ENCODE assay signal across 1 cellular context in the genomic region with DNA sequence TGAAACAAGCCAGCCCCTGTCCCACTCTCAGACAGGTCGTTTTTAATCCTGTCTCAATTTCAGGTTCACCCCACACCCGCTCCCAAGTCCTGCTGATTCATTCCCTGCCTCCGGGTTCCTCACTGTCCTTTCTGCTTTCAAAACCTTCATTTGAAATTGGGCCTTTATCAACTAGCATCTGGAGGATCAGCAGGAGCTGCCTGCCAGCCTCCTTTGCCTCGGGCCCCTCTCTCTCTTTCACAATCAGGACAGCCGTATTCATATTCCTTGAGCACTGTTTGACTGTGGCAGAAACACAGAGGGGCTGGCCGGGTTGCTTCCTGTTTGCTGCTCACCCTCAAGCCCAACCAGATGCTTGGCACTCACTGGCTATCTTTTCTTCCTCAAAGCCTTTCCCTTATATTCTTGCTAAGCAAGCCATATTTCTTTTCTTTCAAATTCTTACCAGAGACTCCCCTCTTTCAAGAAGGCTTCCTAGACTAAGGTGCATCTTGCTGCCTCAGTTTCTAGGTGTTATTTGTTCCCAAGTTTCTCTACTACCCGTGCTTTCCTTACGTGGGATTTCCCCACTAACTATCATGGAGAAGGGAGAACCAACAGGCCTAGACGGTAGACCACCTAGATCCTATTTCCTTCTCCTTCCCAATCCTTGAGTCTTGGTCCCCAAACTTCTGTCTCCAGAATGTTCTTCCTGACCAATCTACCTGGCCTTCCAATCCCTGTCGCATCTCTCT.
TF ChIP-seq lines count a peak whose summit lies in the region.

No MANE protein-coding gene starts in this region.

TF ChIP-seq in HepG2, 621 proteins besides CTCF, POLR2A, EP300 and RAD21:
- no peak for TF ChIP-seq CHD2 (IDR thresholded peaks at IDR 0.05; ENCODE audit: low read depth, low read length)
- no peak for TF ChIP-seq CEBPB (IDR thresholded peaks at IDR 0.05; ENCODE audit: borderline replicate concordance, low read depth, low read length)
- no peak for TF ChIP-seq ZNF772 (CRISPR knock-in tag; IDR thresholded peaks at IDR 0.05)
- no peak for TF ChIP-seq ZBTB3 (CRISPR knock-in tag; IDR thresholded peaks at IDR 0.05; ENCODE audit: borderline replicate concordance, low read depth)
- TF ChIP-seq, protein P1, sequence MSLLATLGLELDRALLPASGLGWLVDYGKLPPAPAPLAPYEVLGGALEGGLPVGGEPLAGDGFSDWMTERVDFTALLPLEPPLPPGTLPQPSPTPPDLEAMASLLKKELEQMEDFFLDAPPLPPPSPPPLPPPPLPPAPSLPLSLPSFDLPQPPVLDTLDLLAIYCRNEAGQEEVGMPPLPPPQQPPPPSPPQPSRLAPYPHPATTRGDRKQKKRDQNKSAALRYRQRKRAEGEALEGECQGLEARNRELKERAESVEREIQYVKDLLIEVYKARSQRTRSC (CRISPR knock-in tag; IDR thresholded peaks at IDR 0.05; ENCODE audit: low read depth): no peak
- no peak for TF ChIP-seq STAG1 (CRISPR knock-in tag; IDR thresholded peaks at IDR 0.05)
- TF ChIP-seq SIN3A (IDR thresholded peaks at IDR 0.05; ENCODE audit: borderline replicate concordance, low read depth, low read length): no peak
- TF ChIP-seq ZNF567 (CRISPR knock-in tag; IDR thresholded peaks at IDR 0.05; ENCODE audit: borderline replicate concordance): no peak
- TF ChIP-seq ZNF430 (CRISPR knock-in tag; IDR thresholded peaks at IDR 0.05): no peak
- TF ChIP-seq MAFF (IDR thresholded peaks at IDR 0.05; ENCODE audit: low read depth, low read length): no peak
